ENCODE assay signal across 15 cellular contexts in genomic region chr7:5413449-5413786, GRCh38. TPM values are rescaled to one million over a fixed set of nuclear protein-coding genes. Genes with fewer than 3 reads are reported as not detected.
DNase-seq lines count a peak whose midpoint lies in the region; ATAC-seq and TF ChIP-seq lines count a peak whose summit lies in the region.
"Had no signal": no experiment of that assay in that cellular context is flagged by ENCODE, and none has a peak within 500 bp of the region (broad histone marks: within the 10 kb centered on the region; RNA-seq: fewer than 3 reads in every experiment).

No MANE protein-coding gene starts in this region.

- no peaks in the 10 kb centered on the region for H3K27me3 ChIP-seq in Panc1 (ENCODE audit: control insufficient read depth, insufficient read depth, low read length)
- H3K27me3 ChIP-seq in endodermal cell (ENCODE audit: control insufficient read depth, insufficient read depth, low read length, poor library complexity, severe bottlenecking) = no peaks in the 10 kb centered on the region
- H3K27me3 ChIP-seq in osteoblast (ENCODE audit: insufficient read depth, low read length) = no peaks in the 10 kb centered on the region
- no peaks in the 10 kb centered on the region for H3K27me3 ChIP-seq in transverse colon

- H3K27ac ChIP-seq in Panc1 (ENCODE audit: low read length) (peak overlapping the region; percentile 67), endodermal cell (ENCODE audit: low read depth, low read length) (no peak overlapping the region), osteoblast (ENCODE audit: low read depth, low read length) (no peak overlapping the region), transverse colon (peak overlapping the region; percentile 34 to 100 (median 68))
- H3K27ac ChIP-seq: BLaER1, SK-N-MC had no signal

- TF ChIP-seq EP300 in transverse colon (IDR thresholded peaks at IDR 0.05; ENCODE audit: low read depth) = no peak

- H3K4me3 ChIP-seq in Panc1 (ENCODE audit: low read depth in 2 of 2, low read length in 2 of 2) (no peak overlapping the region), endodermal cell (ENCODE audit: low read length) (no peak overlapping the region), osteoblast (ENCODE audit: insufficient read depth, low read length) (no peak overlapping the region), transverse colon (no peak overlapping the region)
- H3K4me3 ChIP-seq: BLaER1, SK-N-MC had no signal

- no peak overlapping the region for H3K4me2 ChIP-seq in osteoblast (ENCODE audit: insufficient read depth, low read length)
- H3K4me2 ChIP-seq: BLaER1 had no signal

- H3K36me3 ChIP-seq in Panc1 (ENCODE audit: control insufficient read depth, insufficient read depth, low read length) = no peaks in the 10 kb centered on the region
- H3K36me3 ChIP-seq in endodermal cell (ENCODE audit: control insufficient read depth, insufficient read depth, low read length) = peaks cover 50% of the 10 kb centered on the region
- peaks cover 7% of the 10 kb centered on the region for H3K36me3 ChIP-seq in osteoblast (ENCODE audit: insufficient read depth, low read length)
- no peaks in the 10 kb centered on the region for H3K36me3 ChIP-seq in transverse colon
- H3K36me3 ChIP-seq: BLaER1 had no signal

- H3K27ac Mint-ChIP-seq in endodermal cell = peak overlapping the region; percentile 83
- H3K27ac Mint-ChIP-seq in activated CD8-positive, alpha-beta T cell treated with anti-CD3 and anti-CD28 coated beads for 36 hours = no peak overlapping the region

- H3K4me1 ChIP-seq in Panc1 (ENCODE audit: control insufficient read depth, insufficient read depth, low read length) (peaks cover 57% of the 10 kb centered on the region), endodermal cell (ENCODE audit: control insufficient read depth, insufficient read depth, low read length) (peaks cover 10% of the 10 kb centered on the region), osteoblast (ENCODE audit: insufficient read depth, low read length) (peaks cover 24% of the 10 kb centered on the region), transverse colon (peaks cover 10 to 54% (median 30%) of the 10 kb centered on the region in 4 donors)

- H3K36me3 Mint-ChIP-seq in endodermal cell (ENCODE audit: low read depth) = peaks cover 46% of the 10 kb centered on the region
- no peaks in the 10 kb centered on the region for H3K36me3 Mint-ChIP-seq in activated CD8-positive, alpha-beta T cell treated with anti-CD3 and anti-CD28 coated beads for 36 hours (ENCODE audit: low read depth)

- BruUV-seq in Panc1 (replicated peaks; lab: Mats Ljungman, UMichigan) = no TSS peak

- peaks cover 6% of the 10 kb centered on the region for H3K9me3 Mint-ChIP-seq in endodermal cell
- no peaks in the 10 kb centered on the region for H3K9me3 Mint-ChIP-seq in activated CD8-positive, alpha-beta T cell treated with anti-CD3 and anti-CD28 coated beads for 36 hours

- TF ChIP-seq CTCF in Panc1 (IDR thresholded peaks at IDR 0.05) = no peak
- no peak for TF ChIP-seq CTCF in endodermal cell (conservative IDR thresholded peaks at IDR 0.05)
- TF ChIP-seq CTCF in osteoblast (IDR thresholded peaks at IDR 0.05; ENCODE audit: extremely low read depth, low read depth, low read length) = no peak
- no peak for TF ChIP-seq CTCF in transverse colon (IDR thresholded peaks at IDR 0.05)
- no peak for TF ChIP-seq CTCF in activated CD8-positive, alpha-beta T cell treated with anti-CD3 and anti-CD28 coated beads for 36 hours (IDR thresholded peaks at IDR 0.05)

- CTCF ChIA-PET in Panc1 (lab: Charles Lee) = no interaction called here
- CTCF ChIA-PET in activated CD8-positive, alpha-beta T cell treated with anti-CD3 and anti-CD28 coated beads for 36 hours (lab: Charles Lee) = no interaction called here

- no peak for TF ChIP-seq POLR2A in transverse colon (IDR thresholded peaks at IDR 0.05)

- POLR2A ChIA-PET in Panc1 (lab: Charles Lee) = no interaction called here
- POLR2A ChIA-PET in activated CD8-positive, alpha-beta T cell treated with anti-CD3 and anti-CD28 coated beads for 36 hours (lab: Charles Lee) = no interaction called here

- peaks cover 32% of the 10 kb centered on the region for H3K4me1 Mint-ChIP-seq in endodermal cell
- peaks cover under 1% of the 10 kb centered on the region for H3K4me1 Mint-ChIP-seq in activated CD8-positive, alpha-beta T cell treated with anti-CD3 and anti-CD28 coated beads for 36 hours (ENCODE audit: low read depth)

- intact Hi-C loops in Panc1 (cut with micrococcal nuclease; ENCODE audit: unreplicated experiment) = no loop called here
- intact Hi-C loops in transverse colon (cut with DNase I; ENCODE audit: low total_unique reads) = no loop called here
- intact Hi-C loops in activated CD8-positive, alpha-beta T cell treated with anti-CD3 and anti-CD28 coated beads for 36 hours (cut with micrococcal nuclease) = no loop called here

- peaks cover 90% of the 10 kb centered on the region for H3K79me2 ChIP-seq in osteoblast (ENCODE audit: insufficient read depth, low read length)

- peaks cover 3% of the 10 kb centered on the region for H3K27me3 Mint-ChIP-seq in endodermal cell (ENCODE audit: insufficient read depth)
- H3K27me3 Mint-ChIP-seq in activated CD8-positive, alpha-beta T cell treated with anti-CD3 and anti-CD28 coated beads for 36 hours = peaks cover 24% of the 10 kb centered on the region

- WGBS in endodermal cell (ENCODE audit: insufficient coverage in 1 of 2, insufficient read length in 1 of 2), 2 experiments = 78 to 89% methylated on average over 6 of the region's 6 CpGs
- 0 to 66% methylated on average over 2 to 6 of the region's 6 CpGs for WGBS in transverse colon (ENCODE audit: low coverage in 1 of 2), 2 donors

- DNase-seq in Panc1 (ENCODE audit: low read depth, low spot score) (no peak), endodermal cell (no peak), osteoblast (ENCODE audit: insufficient read length, low spot score, missing footprints) (peak; percentile 68), transverse colon (no peak), dermis blood vessel endothelial cell (no peak)
- no peak for DNase-seq in activated CD8-positive, alpha-beta T cell treated with anti-CD3 and anti-CD28 coated beads for 36 hours
- DNase-seq: activated CD4-positive, alpha-beta T cell treated with anti-CD3 and anti-CD28 coated beads for 4 hours; effector CD4-positive, alpha-beta T cell; left cardiac atrium; NCI-H2171; NCI-H748 treated with DMSO at 0.1 percent for 48 hours had no signal

- no peaks in the 10 kb centered on the region for H3K9me3 ChIP-seq in Panc1 (ENCODE audit: control insufficient read depth, insufficient read depth, low read depth, low read length)
- no peaks in the 10 kb centered on the region for H3K9me3 ChIP-seq in endodermal cell (ENCODE audit: control insufficient read depth, low read length)
- no peaks in the 10 kb centered on the region for H3K9me3 ChIP-seq in osteoblast (ENCODE audit: low read depth, low read length)
- no peaks in the 10 kb centered on the region for H3K9me3 ChIP-seq in transverse colon
- H3K9me3 ChIP-seq: BLaER1 had no signal

- H3K4me3 Mint-ChIP-seq in endodermal cell = no peak overlapping the region
- no peak overlapping the region for H3K4me3 Mint-ChIP-seq in activated CD8-positive, alpha-beta T cell treated with anti-CD3 and anti-CD28 coated beads for 36 hours

- ATAC-seq in Panc1 (no peak), HG02840 (IDR thresholded peaks at IDR 0.05; ENCODE audit: low FRiP score, unreplicated experiment) (no peak), GM18858 (IDR thresholded peaks at IDR 0.05; ENCODE audit: unreplicated experiment) (no peak)
- no peak for ATAC-seq in activated CD8-positive, alpha-beta T cell treated with anti-CD3 and anti-CD28 coated beads for 36 hours

- no peak overlapping the region for H3K9ac ChIP-seq in endodermal cell (ENCODE audit: extremely low read depth, low read length, poor library complexity, severe bottlenecking)
- H3K9ac ChIP-seq: BLaER1 had no signal

- no peak overlapping the region for H2AFZ ChIP-seq in osteoblast (ENCODE audit: low read length)

- in situ Hi-C loops in Panc1 (cut with HindIII; ENCODE audit: low pct_unique_long_range_greater_than_20kb, low sequenced_read_pairs) (no loop called here), transverse colon (cut with MboI; ENCODE audit: low pct_ligation_motif_present in 1 of 4, low pct_unique_long_range_greater_than_20kb in 1 of 4, low sequenced_read_pairs in 3 of 4) (no loop called here)

- peaks cover 38% of the 10 kb centered on the region for H4K20me1 ChIP-seq in osteoblast (ENCODE audit: insufficient read depth, low read length)

RNA-seq across cellular contexts. Expression of gene TNRC18, which starts 10.2 kb away (rescaled TPM):
- total RNA-seq in Panc1 (2021; ENCODE audit: unreplicated experiment) = 148 TPM
- 171 TPM for polyA plus RNA-seq in Panc1 (2012; ENCODE audit: insufficient read length)
- total RNA-seq in endodermal cell = 100 to 1,000 TPM; 103 to 136 TPM
- 48.8 TPM for polyA plus RNA-seq in endodermal cell (2013, experiment 1 of 2)
- polyA plus RNA-seq in endodermal cell (2013, experiment 2 of 2) = 55.8 TPM
- 61.3 and 83.6 TPM in 2 replicates for total RNA-seq in osteoblast
- 100 to 1,000 TPM in 3 of 4 donors, 10 to 100 TPM in 1; 91.2 to 430 (median 175) TPM for total RNA-seq in transverse colon
- total RNA-seq in dermis blood vessel endothelial cell = 42.5 and 89.4 TPM in 2 replicates
- 10 to 100 TPM; 43.8 to 44.2 TPM for total RNA-seq in activated CD8-positive, alpha-beta T cell treated with anti-CD3 and anti-CD28 coated beads for 36 hours

Comparison
In these comparisons a context has a peak if more than half of its experiments do, and no peak if none do; other contexts are left out.
1. H3K27ac ChIP-seq: peak in Panc1 (single experiment) and transverse colon (4 of 4); none in endodermal cell (single experiment) and osteoblast (single experiment).